In genomic region chr18:36813111-36813752, GRCh38 we compare ENCODE assay signal across 1 cellular context.
TF ChIP-seq lines count a peak whose summit lies in the region.

No MANE protein-coding gene starts in this region.

TF ChIP-seq in K562, 482 proteins besides CTCF, POLR2A, EP300 and RAD21:
- TF ChIP-seq FOXP4 (CRISPR knock-in tag; IDR thresholded peaks at IDR 0.05; ENCODE audit: borderline replicate concordance) (no peak), ZBTB43 (CRISPR knock-in tag; IDR thresholded peaks at IDR 0.05) (no peak), SAFB2 (IDR thresholded peaks at IDR 0.05; ENCODE audit: borderline replicate concordance, low read depth, low read length, severe bottlenecking) (no peak), ZNF551 (CRISPR knock-in tag; IDR thresholded peaks at IDR 0.05) (no peak), SRSF3 (IDR thresholded peaks at IDR 0.05; ENCODE audit: insufficient read depth, low read length) (no peak), TCFL5 (CRISPR knock-in tag; conservative IDR thresholded peaks at IDR 0.05) (no peak), RBM39 (optimal IDR thresholded peaks at IDR 0.05; ENCODE audit: low read depth, low read length) (no peak), ZNF354B (CRISPR knock-in tag; IDR thresholded peaks at IDR 0.05) (no peak), ILF3 (IDR thresholded peaks at IDR 0.05; ENCODE audit: borderline replicate concordance) (no peak), ELF2 (CRISPR knock-in tag; IDR thresholded peaks at IDR 0.05) (no peak), DACH1 (IDR thresholded peaks at IDR 0.05; ENCODE audit: partially characterized antibody) (no peak), ZNF644 (tag; IDR thresholded peaks at IDR 0.05; ENCODE audit: low read depth) (no peak)
TF ChIP-seq in K562: peak in this region for 0.
